12 cellular contexts compared by ENCODE assay signal in the genomic region with DNA sequence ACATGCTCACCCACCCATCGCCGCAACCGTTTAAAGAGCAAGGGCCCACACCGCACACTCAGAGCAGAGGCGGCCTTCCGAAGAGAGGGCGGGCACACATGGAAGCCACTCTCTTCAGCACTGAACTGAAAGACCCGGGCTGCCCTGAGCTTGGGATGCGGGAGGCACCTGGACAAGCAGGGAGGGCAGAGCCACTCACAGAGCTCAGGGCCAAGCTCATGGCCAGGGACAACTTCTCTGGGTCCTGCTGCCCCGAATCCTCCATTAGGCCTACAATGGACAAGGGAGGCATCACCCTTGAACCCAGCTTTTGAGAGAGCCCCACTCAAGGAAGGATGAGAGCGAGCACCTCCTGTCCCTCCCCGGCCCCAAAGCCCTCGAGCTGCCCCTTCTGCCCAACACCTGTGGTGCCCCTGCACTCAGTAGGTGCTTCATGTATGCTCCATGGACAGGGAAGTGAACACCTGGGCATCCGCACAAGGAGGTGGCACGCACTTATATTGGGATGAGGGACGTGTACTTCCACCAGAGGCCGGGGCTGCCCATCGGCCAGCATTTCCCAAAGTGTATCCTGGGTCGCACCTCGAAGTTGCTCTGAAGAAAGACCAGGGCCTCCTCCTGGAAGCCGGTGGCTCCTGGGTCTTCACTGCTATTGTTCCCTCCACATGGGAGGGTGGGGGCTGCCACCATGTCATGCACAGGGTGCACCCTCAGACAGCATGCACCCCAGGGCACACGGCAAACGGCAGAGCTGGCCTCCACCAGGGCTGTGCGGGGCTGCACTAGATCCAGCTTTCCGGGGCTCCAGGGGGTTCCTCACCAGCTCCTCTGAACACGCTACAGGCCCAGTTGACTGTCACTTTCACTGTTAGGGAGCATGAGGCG. TPM values are rescaled to one million over a fixed set of nuclear protein-coding genes. Genes with fewer than 3 reads are reported as not detected.
A peak's percentile ranks its signal among the peaks of the same experiment; 100 is the strongest.
DNase-seq lines count a peak whose midpoint lies in the region; ATAC-seq and TF ChIP-seq lines count a peak whose summit lies in the region.
"Had no signal": no experiment of that assay in that cellular context is flagged by ENCODE, and none has a peak within 500 bp of the region (broad histone marks: within the 10 kb centered on the region; RNA-seq: fewer than 3 reads in every experiment).

No MANE protein-coding gene starts in this region.

- no peak for ATAC-seq in Right ventricle myocardium superior (ENCODE audit: poor library complexity)
- no peak for ATAC-seq in RWPE2 (ENCODE audit: low read depth)
- no peak for ATAC-seq in GM19452 (IDR thresholded peaks at IDR 0.05; ENCODE audit: unreplicated experiment)
- ATAC-seq: HCT116 had no signal

- DNase-seq in Right ventricle myocardium superior (peak; percentile 25), cardiac septum (ENCODE audit: low spot score) (no peak), RWPE2 (ENCODE audit: low spot score) (peak; percentile 85), glutamatergic neuron (peak; percentile 15)
- no peak for DNase-seq in activated CD4-positive, CD25-positive, alpha-beta regulatory T cell (lab: John Stamatoyannopoulos, UW)
- no peak for DNase-seq in stimulated activated CD4-positive, alpha-beta T cell treated with anti-CD3 and anti-CD28 coated beads, Interleukin-15, amount 100 ng/mL, for 24 hours
- DNase-seq: CD4-positive, CD25-positive, alpha-beta regulatory T cell; DMS53 had no signal

- H3K36me3 Mint-ChIP-seq in glutamatergic neuron (ENCODE audit: unreplicated experiment), result peaks cover 5% of the 10 kb centered on the region
- H3K36me3 Mint-ChIP-seq: CD4-positive, CD25-positive, alpha-beta regulatory T cell had no signal

- H3K4me1 Mint-ChIP-seq in glutamatergic neuron (ENCODE audit: low read depth, unreplicated experiment), result peaks cover 11% of the 10 kb centered on the region
- H3K4me1 Mint-ChIP-seq: IgD-negative memory B cell had no signal

- intact Hi-C loops in Right ventricle myocardium superior (cut with DNase I), result no loop called here
- intact Hi-C loops in cardiac septum (cut with DNase I), result no loop called here

- H3K27me3 ChIP-seq in RWPE2 (ENCODE audit: insufficient read depth, poor library complexity, severe bottlenecking), result peaks cover 49% of the 10 kb centered on the region

- no peaks in the 10 kb centered on the region for H3K4me1 ChIP-seq in RWPE2 (ENCODE audit: insufficient read depth, poor library complexity, severe bottlenecking)

- H3K9me3 Mint-ChIP-seq in glutamatergic neuron (ENCODE audit: unreplicated experiment), result peaks cover 14% of the 10 kb centered on the region
- H3K9me3 Mint-ChIP-seq: CD4-positive, CD25-positive, alpha-beta regulatory T cell; IgD-negative memory B cell had no signal

- H3K27ac ChIP-seq in RWPE2 (ENCODE audit: poor library complexity, severe bottlenecking), result no peak overlapping the region
- H3K27ac ChIP-seq: 22Rv1 had no signal

- no peak overlapping the region for H3K4me3 ChIP-seq in RWPE2 (ENCODE audit: severe bottlenecking)

- H3K27me3 Mint-ChIP-seq in glutamatergic neuron (ENCODE audit: unreplicated experiment), result peaks cover 5% of the 10 kb centered on the region

- H3K4me3 Mint-ChIP-seq in glutamatergic neuron (ENCODE audit: unreplicated experiment), result no peak overlapping the region
- H3K4me3 Mint-ChIP-seq: CD4-positive, CD25-positive, alpha-beta regulatory T cell; IgD-negative memory B cell had no signal

- H3K36me3 ChIP-seq in RWPE2 (ENCODE audit: low read depth), result no peaks in the 10 kb centered on the region

- no peaks in the 10 kb centered on the region for H3K9me3 ChIP-seq in RWPE2 (ENCODE audit: severe bottlenecking)

- no peak overlapping the region for H3K27ac Mint-ChIP-seq in glutamatergic neuron (ENCODE audit: unreplicated experiment)
- H3K27ac Mint-ChIP-seq: CD4-positive, CD25-positive, alpha-beta regulatory T cell had no signal

- TF ChIP-seq CTCF in RWPE2 (IDR thresholded peaks at IDR 0.05; ENCODE audit: poor library complexity, severe bottlenecking), result no peak
- no peak for TF ChIP-seq CTCF in glutamatergic neuron (IDR thresholded peaks at IDR 0.05; ENCODE audit: partially characterized antibody, unreplicated experiment)

RNA-seq across cellular contexts. Expression of gene YTHDF1, which starts 50.2 kb away (rescaled TPM):
- total RNA-seq in Right ventricle myocardium superior (21.1 TPM), cardiac septum (23.1 TPM), glutamatergic neuron (ENCODE audit: unreplicated experiment) (43.3 TPM)

Comparison
In these comparisons a context has a peak if more than half of its experiments do, and no peak if none do; other contexts are left out.
1. DNase-seq: peak in Right ventricle myocardium superior (single experiment), RWPE2 (single experiment) and glutamatergic neuron (single experiment); none in cardiac septum (single experiment), activated CD4-positive, CD25-positive, alpha-beta regulatory T cell (0 of 4) and stimulated activated CD4-positive, alpha-beta T cell treated with anti-CD3 and anti-CD28 coated beads, Interleukin-15, amount 100 ng/mL, for 24 hours (single experiment).